Comparison of ENCODE assay signal across 13 cellular contexts in the genomic region with DNA sequence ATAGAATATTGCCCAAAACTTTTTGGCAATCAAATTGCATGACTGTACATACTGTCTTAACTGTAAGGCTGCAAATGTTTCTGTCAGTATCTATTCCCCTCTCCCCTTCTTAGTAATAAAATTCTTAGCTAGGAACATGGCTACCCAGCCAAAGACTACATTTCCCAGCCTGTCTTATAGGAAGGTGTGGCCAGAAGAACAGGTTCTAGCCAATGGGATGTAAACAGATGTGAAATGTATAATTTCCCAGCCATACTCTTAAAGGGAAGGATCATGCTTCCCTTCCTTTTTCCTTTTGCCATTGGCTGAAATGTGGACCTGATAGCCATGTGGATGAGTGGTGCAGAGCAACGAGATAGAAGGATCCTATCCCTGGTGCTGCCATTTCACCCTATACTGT. TPM values are rescaled to one million over a fixed set of nuclear protein-coding genes. Genes with fewer than 3 reads are reported as not detected.
DNase-seq lines count a peak whose midpoint lies in the region; TF ChIP-seq lines count a peak whose summit lies in the region.
"Had no signal": no experiment of that assay in that cellular context is flagged by ENCODE, and none has a peak within 500 bp of the region (broad histone marks: within the 10 kb centered on the region; RNA-seq: fewer than 3 reads in every experiment).

No MANE protein-coding gene starts in this region.

- no peaks in the 10 kb centered on the region for H3K79me1 ChIP-seq in mesendoderm (ENCODE audit: low read length)

- H3K9me3 ChIP-seq in adipocyte (ENCODE audit: control insufficient read depth, low read length) (peaks cover 4% of the 10 kb centered on the region), osteoblast (ENCODE audit: low read depth, low read length) (no peaks in the 10 kb centered on the region)
- H3K9me3 ChIP-seq: prostate gland had no signal

- H2BK15ac ChIP-seq in mesendoderm (replicated peaks; ENCODE audit: low read depth) = no peak overlapping the region

- no peak overlapping the region for H2BK5ac ChIP-seq in mesendoderm (ENCODE audit: low read length)

- H4K20me1 ChIP-seq in osteoblast (ENCODE audit: insufficient read depth, low read length) = no peaks in the 10 kb centered on the region

- H3K4ac ChIP-seq in mesendoderm (ENCODE audit: low read depth, low read length) = no peak overlapping the region

- TF ChIP-seq CTCF in osteoblast (IDR thresholded peaks at IDR 0.05; ENCODE audit: extremely low read depth, low read depth, low read length) = no peak

- H2BK120ac ChIP-seq in mesendoderm (ENCODE audit: low read depth, low read length) = no peak overlapping the region

- H3K4me2 ChIP-seq in mesendoderm (ENCODE audit: low read length) (no peak overlapping the region), osteoblast (ENCODE audit: insufficient read depth, low read length) (no peak overlapping the region)

- H3K4me1 ChIP-seq in adipocyte (ENCODE audit: control insufficient read depth, insufficient read depth, low read length) = peaks cover 8% of the 10 kb centered on the region
- no peaks in the 10 kb centered on the region for H3K4me1 ChIP-seq in mesendoderm (ENCODE audit: control insufficient read depth, low read depth, low read length)
- no peaks in the 10 kb centered on the region for H3K4me1 ChIP-seq in osteoblast (ENCODE audit: insufficient read depth, low read length)
- H3K4me1 ChIP-seq: prostate gland had no signal

- H3K27ac ChIP-seq in mesendoderm (ENCODE audit: low read depth, low read length) = no peak overlapping the region
- no peak overlapping the region for H3K27ac ChIP-seq in osteoblast (ENCODE audit: low read depth, low read length)
- H3K27ac ChIP-seq: dorsolateral prefrontal cortex, foreskin keratinocyte, prostate gland had no signal

- no peak overlapping the region for H2AFZ ChIP-seq in osteoblast (ENCODE audit: low read length)

- no CpG with 5 or more reads among the region's 1 CpG for WGBS in mesendoderm (ENCODE audit: extremely low coverage, insufficient coverage, low lambda C conversion rate)

- H3K27me3 ChIP-seq in adipocyte (replicated peaks; ENCODE audit: control insufficient read depth, insufficient read depth, low read length) = no peaks in the 10 kb centered on the region
- peaks cover 2% of the 10 kb centered on the region for H3K27me3 ChIP-seq in mesendoderm (ENCODE audit: insufficient read depth, low read length, poor library complexity)
- no peaks in the 10 kb centered on the region for H3K27me3 ChIP-seq in osteoblast (ENCODE audit: insufficient read depth, low read length)
- H3K27me3 ChIP-seq: dorsolateral prefrontal cortex had no signal

- H4K8ac ChIP-seq in mesendoderm (ENCODE audit: low read depth, low read length) = no peak overlapping the region

- H3K79me2 ChIP-seq in mesendoderm (ENCODE audit: control insufficient read depth, insufficient read depth, low read length) = no peaks in the 10 kb centered on the region
- H3K79me2 ChIP-seq in osteoblast (ENCODE audit: insufficient read depth, low read length) = no peaks in the 10 kb centered on the region

- H3K9ac ChIP-seq in adipocyte (ENCODE audit: low read length) = no peak overlapping the region
- no peak overlapping the region for H3K9ac ChIP-seq in mesendoderm (ENCODE audit: low read length)

- DNase-seq in NCI-H2196 (lab: John Stamatoyannopoulos, UW; ENCODE audit: unreplicated experiment) (peak; percentile 8), NCI-H2196 treated with DMSO at 0.1 percent for 48 hours (lab: John Stamatoyannopoulos, UW; ENCODE audit: unreplicated experiment) (no peak), NCI-H2029 (lab: John Stamatoyannopoulos, UW) (peak; percentile 63), adipocyte (ENCODE audit: low read depth) (peak; percentile 36), mesendoderm (peak; percentile 27), osteoblast (ENCODE audit: insufficient read length, low spot score, missing footprints) (no peak), DMS79 treated with DMSO at 0.1 percent for 48 hours (lab: John Stamatoyannopoulos, UW) (no peak), cerebellar cortex (ENCODE audit: low spot score) (no peak)
- DNase-seq: dorsolateral prefrontal cortex, kidney glomerular epithelial cell, NCI-H1417 treated with DMSO at 0.1 percent for 48 hours had no signal

- no peak overlapping the region for H3K56ac ChIP-seq in mesendoderm (ENCODE audit: low read length)

- no peak overlapping the region for H2AK5ac ChIP-seq in mesendoderm (ENCODE audit: low read length)

- H3K4me3 ChIP-seq in adipocyte (ENCODE audit: low read length) = no peak overlapping the region
- no peak overlapping the region for H3K4me3 ChIP-seq in mesendoderm (ENCODE audit: low read length)
- H3K4me3 ChIP-seq in osteoblast (ENCODE audit: insufficient read depth, low read length) = no peak overlapping the region
- H3K4me3 ChIP-seq: dorsolateral prefrontal cortex, prostate gland had no signal

- H3K36me3 ChIP-seq in adipocyte (ENCODE audit: control insufficient read depth, insufficient read depth, low read length, severe bottlenecking) (no peaks in the 10 kb centered on the region), mesendoderm (ENCODE audit: control insufficient read depth, insufficient read depth, low read length) (no peaks in the 10 kb centered on the region), osteoblast (ENCODE audit: insufficient read depth, low read length) (no peaks in the 10 kb centered on the region)
- H3K36me3 ChIP-seq: prostate gland had no signal

- no peak overlapping the region for H3K18ac ChIP-seq in mesendoderm (ENCODE audit: low read length)

- no peak overlapping the region for H4K5ac ChIP-seq in mesendoderm (ENCODE audit: low read length)

- H3K23ac ChIP-seq in mesendoderm (ENCODE audit: low read length) = no peak overlapping the region

RNA-seq across cellular contexts. Expression of gene HIVEP3, which starts 7.0 kb away (rescaled TPM):
- polyA plus RNA-seq in mesendoderm (2013, experiment 1 of 2) = 1.1 TPM
- polyA plus RNA-seq in mesendoderm (2013, experiment 2 of 2) = 1.3 TPM
- total RNA-seq in osteoblast = 1.8 TPM in 2 replicates

Comparison
In these comparisons a context has a peak if more than half of its experiments do, and no peak if none do; other contexts are left out.
1. DNase-seq: peak in NCI-H2196 (single experiment), NCI-H2029 (single experiment), adipocyte (single experiment) and mesendoderm (single experiment); none in NCI-H2196 treated with DMSO at 0.1 percent for 48 hours (single experiment), osteoblast (single experiment), DMS79 treated with DMSO at 0.1 percent for 48 hours (single experiment) and cerebellar cortex (single experiment).